In genomic region chr15:60644903-60645302, GRCh38 we compare ENCODE assay signal across 34 cellular contexts.
"Had no signal": no experiment of that assay in that cellular context is flagged by ENCODE, and none has a peak within 500 bp of the region (broad histone marks: within the 10 kb centered on the region; RNA-seq: fewer than 3 reads in every experiment).

No MANE protein-coding gene starts in this region.

- H3K4me3 ChIP-seq: ascending aorta, cardiac muscle cell, esophagus squamous epithelium, gastrocnemius medialis, pancreas, psoas muscle, right atrium auricular region, smooth muscle cell, vagina had no signal

- H3K36me3 Mint-ChIP-seq: activated naive CD4-positive, alpha-beta T cell treated with anti-CD3 and anti-CD28 coated beads, Interleukin-2, amount 10 ng/mL, durations not matched to agents 7 days and 5 days; activated naive CD8-positive, alpha-beta T cell treated with anti-CD3 and anti-CD28 coated beads, Interleukin-2, amount 10 ng/mL, durations not matched to agents 7 days and 5 days; brain; mesothelial cell of epicardium; naive B cell; stimulated activated memory B cell treated with anti-CD40 and anti-IgM and Interleukin-4, amounts not matched to agents 10 μg/mL and 1 μg/mL and 100 μg/mL, for 72 hours; type B pancreatic cell had no signal

- H3K4me3 Mint-ChIP-seq: activated naive CD4-positive, alpha-beta T cell treated with anti-CD3 and anti-CD28 coated beads, Interleukin-2, amount 10 ng/mL, durations not matched to agents 7 days and 5 days; activated naive CD8-positive, alpha-beta T cell treated with anti-CD3 and anti-CD28 coated beads, Interleukin-2, amount 10 ng/mL, durations not matched to agents 7 days and 5 days; brain; mesothelial cell of epicardium; naive B cell; stimulated activated memory B cell treated with anti-CD40 and anti-IgM and Interleukin-4, amounts not matched to agents 10 μg/mL and 1 μg/mL and 100 μg/mL, for 72 hours; stimulated activated naive CD8-positive, alpha-beta T cell treated with anti-CD3 and anti-CD28 coated beads, Interleukin-15, amount 100 ng/mL, for 72 hours; T-helper 2 cell treated with Interferon-gamma antibody and Interleukin-4, amounts not matched to agents 5 μg/mL and 100 μg/mL, for 36 hours; type B pancreatic cell had no signal

- H3K27me3 ChIP-seq: ascending aorta, esophagus squamous epithelium, gastrocnemius medialis, pancreas, right atrium auricular region, vagina had no signal

- H3K4me1 ChIP-seq: ascending aorta, pancreas, right atrium auricular region had no signal

- H3K36me3 ChIP-seq: ascending aorta, cardiac muscle cell, esophagus squamous epithelium, gastrocnemius medialis, pancreas, right atrium auricular region, vagina had no signal

- H3K9me3 Mint-ChIP-seq: activated naive CD4-positive, alpha-beta T cell treated with anti-CD3 and anti-CD28 coated beads, Interleukin-2, amount 10 ng/mL, durations not matched to agents 7 days and 5 days; activated naive CD8-positive, alpha-beta T cell treated with anti-CD3 and anti-CD28 coated beads, Interleukin-2, amount 10 ng/mL, durations not matched to agents 7 days and 5 days; brain; mesothelial cell of epicardium; naive B cell; stimulated activated memory B cell treated with anti-CD40 and anti-IgM and Interleukin-4, amounts not matched to agents 10 μg/mL and 1 μg/mL and 100 μg/mL, for 72 hours; stimulated activated naive CD8-positive, alpha-beta T cell treated with anti-CD3 and anti-CD28 coated beads, Interleukin-15, amount 100 ng/mL, for 72 hours; T-helper 2 cell treated with Interferon-gamma antibody and Interleukin-4, amounts not matched to agents 5 μg/mL and 100 μg/mL, for 36 hours; type B pancreatic cell had no signal

- ATAC-seq: activated CD4-positive, CD25-positive, alpha-beta regulatory T cell treated with anti-CD3 and anti-CD28 coated beads, Interleukin-2, amount 50 U/mL, for 24 hours; gastrocnemius medialis; left cardiac atrium; left ventricle myocardium superior; pancreas; psoas muscle; stimulated activated memory B cell treated with anti-CD40 and anti-IgM and Interleukin-4, amounts not matched to agents 10 μg/mL and 1 μg/mL and 100 μg/mL, for 72 hours; stimulated activated naive CD8-positive, alpha-beta T cell treated with anti-CD3 and anti-CD28 coated beads, Interleukin-15, amount 100 ng/mL, for 72 hours had no signal

- H3K27me3 Mint-ChIP-seq: stimulated activated memory B cell treated with anti-CD40 and anti-IgM and Interleukin-4, amounts not matched to agents 10 μg/mL and 1 μg/mL and 100 μg/mL, for 72 hours; stimulated activated naive CD8-positive, alpha-beta T cell treated with anti-CD3 and anti-CD28 coated beads, Interleukin-15, amount 100 ng/mL, for 72 hours had no signal

- DNase-seq: activated CD4-positive, alpha-beta T cell treated with anti-CD3 and anti-CD28 coated beads for 48 hours; activated CD4-positive, alpha-beta T cell treated with anti-CD3 and anti-CD28 coated beads, Interleukin-2, amount 50 U/mL, for 48 hours; activated CD8-positive, alpha-beta memory T cell treated with anti-CD3 and anti-CD28 coated beads for 24 hours; activated gamma-delta T cell; activated naive CD4-positive, alpha-beta T cell treated with anti-CD3 and anti-CD28 coated beads, Interleukin-2, amount 10 ng/mL, durations not matched to agents 7 days and 5 days; activated naive CD8-positive, alpha-beta T cell treated with anti-CD3 and anti-CD28 coated beads, Interleukin-2, amount 10 ng/mL, durations not matched to agents 7 days and 5 days; cortex of kidney; esophagus squamous epithelium; gastrocnemius medialis; head of caudate nucleus; hippocampal formation; left cardiac atrium; left ventricle myocardium superior; naive B cell; nucleus accumbens; pancreas; psoas muscle; stimulated activated CD4-positive, alpha-beta T cell treated with anti-CD3 and anti-CD28 coated beads, Interleukin-1b, Interleukin-23, amount 100 ng/mL, for 48 hours; stimulated activated CD4-positive, alpha-beta T cell treated with anti-CD3 and anti-CD28 coated beads, Interleukin-4, amount 100 ng/mL, for 4 hours; stimulated activated CD8-positive, alpha-beta memory T cell treated with anti-CD3 and anti-CD28 coated beads, Interleukin-4, amount 100 ng/mL, for 48 hours; stimulated activated naive CD8-positive, alpha-beta T cell treated with anti-CD3 and anti-CD28 coated beads, Interleukin-15, amount 100 ng/mL, for 72 hours; substantia nigra had no signal

- H3K9me3 ChIP-seq: ascending aorta, esophagus squamous epithelium, gastrocnemius medialis, pancreas, psoas muscle, right atrium auricular region, vagina had no signal

- H3K4me1 Mint-ChIP-seq: naive B cell; stimulated activated memory B cell treated with anti-CD40 and anti-IgM and Interleukin-4, amounts not matched to agents 10 μg/mL and 1 μg/mL and 100 μg/mL, for 72 hours had no signal

- H3K27ac ChIP-seq: ascending aorta, cardiac muscle cell, gastrocnemius medialis, pancreas, psoas muscle, right atrium auricular region, vagina, VCaP had no signal

- H3K27ac Mint-ChIP-seq: activated naive CD4-positive, alpha-beta T cell treated with anti-CD3 and anti-CD28 coated beads, Interleukin-2, amount 10 ng/mL, durations not matched to agents 7 days and 5 days; activated naive CD8-positive, alpha-beta T cell treated with anti-CD3 and anti-CD28 coated beads, Interleukin-2, amount 10 ng/mL, durations not matched to agents 7 days and 5 days; mesothelial cell of epicardium; stimulated activated memory B cell treated with anti-CD40 and anti-IgM and Interleukin-4, amounts not matched to agents 10 μg/mL and 1 μg/mL and 100 μg/mL, for 72 hours; stimulated activated naive CD8-positive, alpha-beta T cell treated with anti-CD3 and anti-CD28 coated beads, Interleukin-15, amount 100 ng/mL, for 72 hours; T-helper 2 cell treated with Interferon-gamma antibody and Interleukin-4, amounts not matched to agents 5 μg/mL and 100 μg/mL, for 36 hours; type B pancreatic cell had no signal
